6 cellular contexts compared by ENCODE assay signal in the genomic region with DNA sequence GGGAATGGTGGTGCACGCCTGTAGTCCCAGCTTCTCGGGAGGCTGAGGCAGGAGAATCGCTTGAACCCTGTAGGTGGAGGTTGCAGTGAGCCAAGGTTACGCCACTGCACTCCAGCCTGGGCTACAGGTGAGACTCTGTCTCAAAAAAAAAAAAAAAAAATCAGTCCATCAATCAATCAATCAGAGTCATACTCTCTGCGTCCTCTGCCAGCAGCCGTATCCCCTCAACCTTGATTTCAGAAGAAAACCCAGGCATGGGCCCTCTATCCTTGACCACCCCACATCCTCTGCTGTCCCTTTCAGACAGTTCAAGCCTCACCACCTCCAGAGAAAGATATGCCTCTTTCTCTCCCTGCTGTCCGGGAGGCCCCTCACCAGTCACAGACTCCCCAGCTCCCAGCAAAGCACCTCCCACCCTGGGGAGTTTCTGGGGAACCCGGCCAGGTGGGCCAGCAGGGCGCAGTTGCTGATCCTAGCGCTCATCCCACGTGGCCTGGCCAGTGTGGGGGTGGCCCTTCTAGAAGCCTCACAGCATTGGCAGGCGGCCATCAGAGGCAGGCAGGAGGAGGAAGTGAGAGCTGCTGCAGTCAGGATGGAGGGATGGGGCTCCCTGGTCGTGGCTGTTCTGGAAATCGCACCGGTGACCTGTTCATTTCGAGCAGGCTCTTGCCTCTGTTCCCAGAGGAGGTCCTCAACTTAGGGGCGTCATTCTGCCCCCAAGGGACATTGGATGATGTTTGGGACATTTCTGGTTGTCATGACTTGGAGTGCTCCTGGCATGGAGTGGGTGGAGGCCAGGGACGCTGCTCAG. TPM values are rescaled to one million over a fixed set of nuclear protein-coding genes. Genes with fewer than 3 reads are reported as not detected.
DNase-seq lines count a peak whose midpoint lies in the region; ATAC-seq and TF ChIP-seq lines count a peak whose summit lies in the region.

No MANE protein-coding gene starts in this region.

- H3K4me3 ChIP-seq in GM23338 (no peak overlapping the region), right atrium auricular region (no peak overlapping the region)

- H3K9me3 ChIP-seq in right atrium auricular region = no peaks in the 10 kb centered on the region
- no peaks in the 10 kb centered on the region for H3K9me3 ChIP-seq in T-helper 17 cell (ENCODE audit: control insufficient read depth, low read length, poor library complexity, severe bottlenecking)

- ATAC-seq in GM23338 = no peak; the same call in 2 of the 3 replicates
- ATAC-seq in T-helper 17 cell = no peak
- no peak for ATAC-seq in GM18520 (IDR thresholded peaks at IDR 0.05; ENCODE audit: unreplicated experiment)

- peaks cover 1% of the 10 kb centered on the region; the same call in 1 of the 2 replicates for H3K4me1 ChIP-seq in GM23338 (ENCODE audit: insufficient read depth)
- H3K4me1 ChIP-seq in right atrium auricular region = peaks cover 0 to 21% of the 10 kb centered on the region in 2 donors

- H3K9me3 Mint-ChIP-seq in GM23338 = no peaks in the 10 kb centered on the region
- no peaks in the 10 kb centered on the region for H3K9me3 Mint-ChIP-seq in type B pancreatic cell

- H3K36me3 ChIP-seq in GM23338 (ENCODE audit: insufficient read depth) (no peaks in the 10 kb centered on the region), right atrium auricular region (peaks cover 9% of the 10 kb centered on the region)

- no peak overlapping the region for H3K4me2 ChIP-seq in GM23338

- H3K36me3 Mint-ChIP-seq in GM23338 (ENCODE audit: low read depth) (peaks cover 5% of the 10 kb centered on the region), type B pancreatic cell (peaks cover under 1% of the 10 kb centered on the region), T-helper 17 cell (ENCODE audit: low read depth) (peaks cover 2% of the 10 kb centered on the region)

- H3K27ac Mint-ChIP-seq in GM23338 = no peak overlapping the region
- no peak overlapping the region for H3K27ac Mint-ChIP-seq in type B pancreatic cell
- H3K27ac Mint-ChIP-seq in T-helper 17 cell = no peak overlapping the region

- H3K4me3 Mint-ChIP-seq in GM23338 (no peak overlapping the region), type B pancreatic cell (peak overlapping the region; percentile 31), T-helper 17 cell (no peak overlapping the region)

- H3K9me2 ChIP-seq in GM23338 (ENCODE audit: insufficient read depth) = no peaks in the 10 kb centered on the region

- peak overlapping the region; percentile 69; the same call in 1 of the 2 replicates for H2AFZ ChIP-seq in GM23338

- H3K4me1 Mint-ChIP-seq in GM23338 (0 out of 3 replicates have a peak, but pooled peaks cover 3% of the 10 kb centered on the region), type B pancreatic cell (ENCODE audit: unreplicated experiment) (peaks cover 7% of the 10 kb centered on the region), T-helper 17 cell (peaks cover 11% of the 10 kb centered on the region)

- peaks cover 6% of the 10 kb centered on the region for H4K20me1 ChIP-seq in GM23338 (replicated peaks; ENCODE audit: insufficient read depth)

- H3K27me3 Mint-ChIP-seq in GM23338 (ENCODE audit: insufficient read depth, low read depth, poor library complexity) (peaks cover 13% of the 10 kb centered on the region), type B pancreatic cell (no peaks in the 10 kb centered on the region), T-helper 17 cell (no peaks in the 10 kb centered on the region)

- DNase-seq in GM23338 (ENCODE audit: low spot score) (no peak), SKM-1 (lab: John Stamatoyannopoulos, UW; ENCODE audit: unreplicated experiment) (peak; percentile 81), right atrium auricular region (ENCODE audit: low spot score) (peak; percentile 87), type B pancreatic cell (ENCODE audit: extremely low spot score, unreplicated experiment) (no peak), T-helper 17 cell (no peak)

- H3K79me2 ChIP-seq in GM23338 (replicated peaks; ENCODE audit: insufficient read depth) = peaks cover 21% of the 10 kb centered on the region

- H3K27me3 ChIP-seq in GM23338 (ENCODE audit: insufficient read depth) = no peaks in the 10 kb centered on the region
- H3K27me3 ChIP-seq in right atrium auricular region = no peaks in the 10 kb centered on the region

- no peak for TF ChIP-seq CTCF in GM23338 (conservative IDR thresholded peaks at IDR 0.05; ENCODE audit: low read depth in 2 of 2)
- no peak for TF ChIP-seq CTCF in right atrium auricular region (IDR thresholded peaks at IDR 0.05)
- TF ChIP-seq CTCF in type B pancreatic cell (conservative IDR thresholded peaks at IDR 0.05) = no peak

- peaks cover 6% of the 10 kb centered on the region; the same call in 1 of the 2 replicates for H3F3A ChIP-seq in GM23338 (replicated peaks; ENCODE audit: low read depth)

- H3K27ac ChIP-seq in GM23338 (ENCODE audit: low read depth) (no peak overlapping the region), right atrium auricular region (peak overlapping the region; percentile 14 to 48)

TF ChIP-seq in GM23338, 12 proteins besides CTCF, POLR2A, EP300 and RAD21:
- TF ChIP-seq, protein P1, sequence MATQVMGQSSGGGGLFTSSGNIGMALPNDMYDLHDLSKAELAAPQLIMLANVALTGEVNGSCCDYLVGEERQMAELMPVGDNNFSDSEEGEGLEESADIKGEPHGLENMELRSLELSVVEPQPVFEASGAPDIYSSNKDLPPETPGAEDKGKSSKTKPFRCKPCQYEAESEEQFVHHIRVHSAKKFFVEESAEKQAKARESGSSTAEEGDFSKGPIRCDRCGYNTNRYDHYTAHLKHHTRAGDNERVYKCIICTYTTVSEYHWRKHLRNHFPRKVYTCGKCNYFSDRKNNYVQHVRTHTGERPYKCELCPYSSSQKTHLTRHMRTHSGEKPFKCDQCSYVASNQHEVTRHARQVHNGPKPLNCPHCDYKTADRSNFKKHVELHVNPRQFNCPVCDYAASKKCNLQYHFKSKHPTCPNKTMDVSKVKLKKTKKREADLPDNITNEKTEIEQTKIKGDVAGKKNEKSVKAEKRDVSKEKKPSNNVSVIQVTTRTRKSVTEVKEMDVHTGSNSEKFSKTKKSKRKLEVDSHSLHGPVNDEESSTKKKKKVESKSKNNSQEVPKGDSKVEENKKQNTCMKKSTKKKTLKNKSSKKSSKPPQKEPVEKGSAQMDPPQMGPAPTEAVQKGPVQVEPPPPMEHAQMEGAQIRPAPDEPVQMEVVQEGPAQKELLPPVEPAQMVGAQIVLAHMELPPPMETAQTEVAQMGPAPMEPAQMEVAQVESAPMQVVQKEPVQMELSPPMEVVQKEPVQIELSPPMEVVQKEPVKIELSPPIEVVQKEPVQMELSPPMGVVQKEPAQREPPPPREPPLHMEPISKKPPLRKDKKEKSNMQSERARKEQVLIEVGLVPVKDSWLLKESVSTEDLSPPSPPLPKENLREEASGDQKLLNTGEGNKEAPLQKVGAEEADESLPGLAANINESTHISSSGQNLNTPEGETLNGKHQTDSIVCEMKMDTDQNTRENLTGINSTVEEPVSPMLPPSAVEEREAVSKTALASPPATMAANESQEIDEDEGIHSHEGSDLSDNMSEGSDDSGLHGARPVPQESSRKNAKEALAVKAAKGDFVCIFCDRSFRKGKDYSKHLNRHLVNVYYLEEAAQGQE (IDR thresholded peaks at IDR 0.05; ENCODE audit: unreplicated experiment) = no peak
- TF ChIP-seq ZNF114 (CRISPR knock-in tag; IDR thresholded peaks at IDR 0.05) = no peak
- no peak for TF ChIP-seq JUNB (IDR thresholded peaks at IDR 0.05; ENCODE audit: unreplicated experiment)
- no peak for TF ChIP-seq POLR2AphosphoS5 (IDR thresholded peaks at IDR 0.05; ENCODE audit: low read depth)

RNA-seq across cellular contexts. Expression of gene JSRP1, which starts 10.2 kb away (rescaled TPM):
- total RNA-seq in GM23338 (2014; rRNA removed; shearing (Covaris generic)) = 2.4 and 4.5 TPM in 2 replicates
- 3.1 and 3.7 TPM in 2 replicates for polyA plus RNA-seq in GM23338 (2016; fragmentation: Nextera tagmentation; extraction: Ambion mirVana)
- total RNA-seq in right atrium auricular region (under 1 TPM in 1 of 2 donors, not detected in 1; 0.39 TPM), type B pancreatic cell (ENCODE audit: low replicate concordance) (0.72 TPM in 1 of 2 replicates, not detected in the other), T-helper 17 cell (1 to 10 TPM in 1 of 2 donors, under 1 TPM in 1; 0.55 to 1.0 TPM)

RNA-seq across cellular contexts. Expression of gene PEAK3, which starts 15.6 kb away (rescaled TPM):
- total RNA-seq in GM23338 (2014; rRNA removed; shearing (Covaris generic)) = not detected in 2 replicates
- not detected in 2 replicates for polyA plus RNA-seq in GM23338 (2016; fragmentation: Nextera tagmentation; extraction: Ambion mirVana)
- total RNA-seq in right atrium auricular region = 1 to 10 TPM; 1.5 to 1.9 TPM
- 0.10 TPM in 1 of 2 replicates, not detected in the other for total RNA-seq in type B pancreatic cell (ENCODE audit: low replicate concordance)
- total RNA-seq in T-helper 17 cell = not detected

RNA-seq across cellular contexts. Expression of gene AMH, which starts 17.3 kb away (rescaled TPM):
- total RNA-seq in GM23338 (2014; rRNA removed; shearing (Covaris generic)) = 2.6 and 6.8 TPM in 2 replicates
- 1.4 and 1.9 TPM in 2 replicates for polyA plus RNA-seq in GM23338 (2016; fragmentation: Nextera tagmentation; extraction: Ambion mirVana)
- total RNA-seq in right atrium auricular region = under 1 TPM in 1 of 2 donors, not detected in 1; 0.98 TPM
- 13.8 and 49.5 TPM in 2 replicates for total RNA-seq in type B pancreatic cell (ENCODE audit: low replicate concordance)
- total RNA-seq in T-helper 17 cell = 1 to 10 TPM in 1 of 2 donors, under 1 TPM in 1; 0.50 to 2.7 TPM

RNA-seq across cellular contexts. Expression of gene SF3A2, which starts 29.8 kb away (rescaled TPM):
- 79.1 and 128 TPM in 2 replicates for total RNA-seq in GM23338 (2014; rRNA removed; shearing (Covaris generic))
- polyA plus RNA-seq in GM23338 (2016; fragmentation: Nextera tagmentation; extraction: Ambion mirVana) = 67.7 and 76.0 TPM in 2 replicates
- total RNA-seq in right atrium auricular region = 10 to 100 TPM; 17.3 to 30.4 TPM
- total RNA-seq in type B pancreatic cell (ENCODE audit: low replicate concordance) = 95.5 and 129 TPM in 2 replicates
- 100 to 1,000 TPM; 119 to 135 TPM for total RNA-seq in T-helper 17 cell

RNA-seq across cellular contexts. Expression of gene PLEKHJ1, which starts 30.3 kb away (rescaled TPM):
- total RNA-seq in GM23338 (2014; rRNA removed; shearing (Covaris generic)) = 175 and 210 TPM in 2 replicates
- 142 and 146 TPM in 2 replicates for polyA plus RNA-seq in GM23338 (2016; fragmentation: Nextera tagmentation; extraction: Ambion mirVana)
- total RNA-seq in right atrium auricular region (10 to 100 TPM; 44.1 to 53.0 TPM), type B pancreatic cell (ENCODE audit: low replicate concordance) (107 and 131 TPM in 2 replicates), T-helper 17 cell (10 to 100 TPM; 38.6 to 40.2 TPM)

Comparison
In these comparisons a context has a peak if more than half of its experiments do, and no peak if none do; other contexts are left out.
1. DNase-seq: peak in SKM-1 (single experiment) and right atrium auricular region (single experiment); none in GM23338 (single experiment), type B pancreatic cell (single experiment) and T-helper 17 cell (0 of 3).